Comparison of ENCODE assay signal across 8 cellular contexts in the genomic region with DNA sequence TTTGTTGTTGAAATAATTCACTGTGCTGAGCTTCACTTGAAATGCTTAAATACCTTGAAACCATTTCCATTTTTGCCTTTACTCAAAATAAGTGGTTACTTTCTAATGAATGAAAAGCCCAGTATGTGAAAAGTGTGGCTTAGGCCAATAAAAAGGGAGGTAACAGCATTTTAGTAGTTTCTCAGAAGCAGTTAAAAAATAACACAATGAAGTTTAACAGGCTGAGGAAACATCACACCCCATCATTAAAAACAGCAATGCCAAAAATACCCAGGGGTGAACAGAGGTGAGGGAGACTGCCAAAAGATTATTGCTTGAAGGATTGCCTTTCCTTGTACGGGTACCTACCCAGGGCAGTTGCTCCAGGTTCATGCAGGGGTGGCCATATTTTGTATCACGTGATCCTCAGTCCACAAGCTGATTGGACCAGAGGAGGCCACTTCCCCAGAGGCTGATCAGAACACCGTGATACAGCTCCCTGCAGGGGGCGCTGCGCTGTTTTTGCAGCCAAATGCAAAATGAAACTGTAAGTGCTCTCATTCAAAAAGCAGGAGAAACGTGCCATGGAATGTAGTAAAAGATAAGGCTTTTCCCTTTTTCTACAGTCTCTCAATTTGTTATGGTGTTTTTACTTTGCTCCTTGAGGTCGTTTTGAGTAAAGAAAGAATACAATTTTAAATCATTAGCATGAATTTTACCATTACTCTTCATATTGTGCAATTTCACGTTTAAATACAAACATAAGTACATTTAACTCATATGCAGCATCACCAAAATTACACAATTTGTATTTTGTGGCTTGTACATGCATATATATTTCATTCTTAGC.
DNase-seq lines count a peak whose midpoint lies in the region; ATAC-seq and TF ChIP-seq lines count a peak whose summit lies in the region.

No MANE protein-coding gene starts in this region.

- H3K27ac ChIP-seq in tibial nerve = no peak overlapping the region

- peaks cover 0 to 16% (median 0%) of the 10 kb centered on the region in 4 donors for H3K4me1 ChIP-seq in tibial nerve

- H3K4me3 ChIP-seq in fibroblast of pulmonary artery (replicated peaks; ENCODE audit: low read depth, low read length) (peak overlapping the region; percentile 8), tibial nerve (no peak overlapping the region)

- TF ChIP-seq CTCF in fibroblast of pulmonary artery (IDR thresholded peaks at IDR 0.05; ENCODE audit: low read length, missing control alignments) = peak; percentile 94
- peak; percentile 52 to 65 (median 57) for TF ChIP-seq CTCF in nephron (IDR thresholded peaks at IDR 0.05; ENCODE audit: unreplicated experiment in 3 of 3)
- TF ChIP-seq CTCF in tibial nerve (IDR thresholded peaks at IDR 0.05) = peak; percentile 35 to 61 (median 51)

- TF ChIP-seq POLR2A in tibial nerve (IDR thresholded peaks at IDR 0.05) = no peak

- H3K9me3 ChIP-seq in tibial nerve = no peaks in the 10 kb centered on the region

- no peak for ATAC-seq in HG02571 (IDR thresholded peaks at IDR 0.05; ENCODE audit: unreplicated experiment)

- WGBS in tibial nerve, 2 donors = 35 to 47% methylated on average over 8 of the region's 8 CpGs

- H3K27me3 ChIP-seq in tibial nerve = no peaks in the 10 kb centered on the region

- H3K27me3 Mint-ChIP-seq in nephron (ENCODE audit: low read depth) = peaks cover 2% of the 10 kb centered on the region

- H3K9me3 Mint-ChIP-seq in nephron = peaks cover 6% of the 10 kb centered on the region

- H3K36me3 Mint-ChIP-seq in nephron (ENCODE audit: low read depth) = peaks cover 3% of the 10 kb centered on the region

- peak; percentile 18 for DNase-seq in activated T-cell treated with anti-CD3 and anti-CD28 coated beads for 24 hours (ENCODE audit: low read depth)
- no peak for DNase-seq in activated T-cell treated with anti-CD3 and anti-CD28 coated beads, Interleukin-2, amount 50 U/mL, for 1 hour
- DNase-seq in NCI-H2227 (lab: John Stamatoyannopoulos, UW; ENCODE audit: unreplicated experiment) = peak; percentile 89
- DNase-seq in activated CD8-positive, alpha-beta memory T cell treated with anti-CD3 and anti-CD28 coated beads, Interleukin-2, amount 50 U/mL, for 48 hours = peak; percentile 85
- peak; percentile 96 for DNase-seq in fibroblast of pulmonary artery (ENCODE audit: low read depth)
- DNase-seq in tibial nerve (ENCODE audit: low spot score in 2 of 2) = peak; percentile 63 to 64

- peak overlapping the region in 2 of 3 experiments; percentile 32 to 43 for H3K4me3 Mint-ChIP-seq in nephron

- H3K4me1 Mint-ChIP-seq in nephron = peaks cover 36% of the 10 kb centered on the region

- TF ChIP-seq EP300 in tibial nerve (IDR thresholded peaks at IDR 0.05) = no peak

- no peaks in the 10 kb centered on the region for H3K36me3 ChIP-seq in tibial nerve

- H3K27ac Mint-ChIP-seq in nephron = peak overlapping the region; percentile 50 to 80 (median 77)
